In the genomic region with DNA sequence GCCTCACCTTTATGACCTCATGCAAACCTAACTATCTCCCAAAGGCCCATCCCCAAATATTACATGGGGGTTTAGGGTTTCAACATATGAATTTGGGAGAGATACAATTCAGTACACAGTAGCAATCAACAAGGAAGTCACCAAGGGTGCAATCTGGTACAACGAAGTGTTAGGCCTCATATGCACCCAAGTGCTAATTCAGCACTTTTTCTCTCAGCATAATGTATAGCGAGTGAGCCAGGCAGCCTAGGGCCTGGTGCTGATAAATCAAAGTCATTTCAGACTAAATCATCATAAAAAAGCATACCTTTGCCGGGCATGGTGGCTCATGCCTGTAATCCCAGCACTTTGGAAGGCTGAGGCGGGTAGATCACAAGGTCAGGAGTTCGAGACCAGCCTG, we compare ENCODE assay signal across 20 cellular contexts. TPM values are rescaled to one million over a fixed set of nuclear protein-coding genes. Genes with fewer than 3 reads are reported as not detected.
DNase-seq lines count a peak whose midpoint lies in the region; ATAC-seq, FAIRE-seq and TF ChIP-seq lines count a peak whose summit lies in the region.
"Had no signal": no experiment of that assay in that cellular context is flagged by ENCODE, and none has a peak within 500 bp of the region (broad histone marks: within the 10 kb centered on the region; RNA-seq: fewer than 3 reads in every experiment).

No MANE protein-coding gene starts in this region.

- no peak overlapping the region for H3K4me2 ChIP-seq in A549
- no peak overlapping the region for H3K4me2 ChIP-seq in IMR-90 (ENCODE audit: low read depth, low read length)
- H3K4me2 ChIP-seq in H1 (ENCODE audit: insufficient read depth in 1 of 2, low read depth in 2 of 2, low read length in 2 of 2): no peak overlapping the region
- H3K4me2 ChIP-seq: BLaER1 treated with 17β-estradiol and CSF1 and Interleukin-3, amounts not matched to agents 10 nM and 100 nM had no signal

- no peak overlapping the region for H2AK9ac ChIP-seq in IMR-90 (replicated peaks; ENCODE audit: low read depth, low read length, poor library complexity)

- no peaks in the 10 kb centered on the region for H3K23me2 ChIP-seq in H1 (ENCODE audit: low read depth, low read length)

- H3K79me2 ChIP-seq in H1 (ENCODE audit: control insufficient read depth in 1 of 2, insufficient read depth in 2 of 2, low read length in 2 of 2): no peaks in the 10 kb centered on the region

- no peak overlapping the region for H3K27ac ChIP-seq in A549
- no peak overlapping the region for H3K27ac ChIP-seq in IMR-90 (ENCODE audit: insufficient read depth, low read length)
- H3K27ac ChIP-seq in H1 (ENCODE audit: low read depth, low read length): no peak overlapping the region
- H3K27ac ChIP-seq: BLaER1 treated with 17β-estradiol and CSF1 and Interleukin-3, amounts not matched to agents 10 nM and 100 nM; C4-2B had no signal

- POLR2A ChIA-PET in A549 (lab: Yijun Ruan, JAX) (no interaction called here), IMR-90 (lab: Charles Lee; ENCODE audit: unreplicated experiment) (interaction anchor here (0.5 kb wide), 1 partner anchor 8 kb away, joined by 4 read pairs; no protein-coding TSS in a partner anchor), H1 (lab: Charles Lee; ENCODE audit: partially characterized antibody) (no interaction called here)

- 41% methylated on average over 5 of the region's 5 CpGs for WGBS in A549 (ENCODE audit: missing lambda C conversion rate)
- WGBS in IMR-90 (ENCODE audit: extremely low coverage in 2 of 2, insufficient read length in 1 of 2), 2 experiments: no CpG with 5 or more reads among the region's 5 CpGs
- WGBS in H1 (ENCODE audit: extremely low coverage in 1 of 2, insufficient coverage in 1 of 2, insufficient read length in 1 of 2, insufficient replicate concordance in 2 of 2, low coverage in 1 of 2, low lambda C conversion rate in 2 of 2, missing lambda C conversion rate in 1 of 2), 2 experiments: 98% methylated on average over 5 of the region's 5 CpGs; no CpG with 5 or more reads in 1 of the 2 experiments

- H3K36me3 ChIP-seq in IMR-90 (ENCODE audit: control insufficient read depth, insufficient read depth, low read length) (no peaks in the 10 kb centered on the region), H1 (ENCODE audit: control insufficient read depth in 2 of 4, insufficient read depth in 4 of 4, low read length in 3 of 4) (no peaks in the 10 kb centered on the region)
- H3K36me3 ChIP-seq: BLaER1 treated with 17β-estradiol and CSF1 and Interleukin-3, amounts not matched to agents 10 nM and 100 nM had no signal

- H3K23ac ChIP-seq in IMR-90 (ENCODE audit: low read depth, low read length): no peak overlapping the region
- H3K23ac ChIP-seq in H1 (ENCODE audit: insufficient read length): no peak overlapping the region

- H3K9ac ChIP-seq in IMR-90 (ENCODE audit: low read depth, low read length) (no peak overlapping the region), H1 (replicated peaks in 1 of 4; ENCODE audit: extremely low read depth in 1 of 4, low read depth in 3 of 4, low read length in 3 of 4) (no peak overlapping the region)
- H3K9ac ChIP-seq: BLaER1 treated with 17β-estradiol and CSF1 and Interleukin-3, amounts not matched to agents 10 nM and 100 nM had no signal

- H2BK20ac ChIP-seq in IMR-90 (ENCODE audit: low read depth, low read length) (no peak overlapping the region), H1 (ENCODE audit: low read length) (peak overlapping the region; percentile 40; the same call in 1 of the 2 replicates)

- H4K20me1 ChIP-seq in IMR-90 (ENCODE audit: insufficient read depth, low read length) (no peaks in the 10 kb centered on the region), H1 (replicated peaks in 1 of 2; ENCODE audit: control insufficient read depth in 1 of 2, insufficient read depth in 2 of 2, low read length in 2 of 2) (no peaks in the 10 kb centered on the region)
- H4K20me1 ChIP-seq: BLaER1 treated with 17β-estradiol and CSF1 and Interleukin-3, amounts not matched to agents 10 nM and 100 nM had no signal

- TF ChIP-seq CTCF in A549 (IDR thresholded peaks at IDR 0.05): no peak
- no peak for TF ChIP-seq CTCF in IMR-90 (conservative IDR thresholded peaks at IDR 0.05; ENCODE audit: low read depth, low read length)
- TF ChIP-seq CTCF in H1 (IDR thresholded peaks at IDR 0.05; ENCODE audit: control extremely low read depth in 1 of 3, insufficient read depth in 1 of 3, low read depth in 1 of 3, low read length in 3 of 3): no peak
- no peak for TF ChIP-seq CTCF in foreskin fibroblast (IDR thresholded peaks at IDR 0.05; ENCODE audit: low read depth, low read length)

- H3K4me3 ChIP-seq in A549 (no peak overlapping the region), IMR-90 (ENCODE audit: insufficient read depth, low read depth, low read length) (no peak overlapping the region), H1 (ENCODE audit: extremely low read depth in 1 of 4, insufficient read depth in 2 of 4, low read depth in 3 of 4, low read length in 4 of 4) (no peak overlapping the region), foreskin fibroblast (ENCODE audit: low read depth in 1 of 2, low read length in 2 of 2) (no peak overlapping the region)
- H3K4me3 ChIP-seq: BLaER1 treated with 17β-estradiol and CSF1 and Interleukin-3, amounts not matched to agents 10 nM and 100 nM had no signal

- ATAC-seq in A549 (no peak), IMR-90 (ENCODE audit: low read depth) (no peak), HG02763 (IDR thresholded peaks at IDR 0.05; ENCODE audit: unreplicated experiment) (no peak)
- ATAC-seq: CD8-positive, alpha-beta T cell had no signal

- H2BK15ac ChIP-seq in IMR-90 (ENCODE audit: low read depth, low read length) (no peak overlapping the region), H1 (ENCODE audit: low read length) (0 out of 2 replicates have a peak overlapping the region, but pooled peaks have one; percentile 54)

- H2AK5ac ChIP-seq in IMR-90 (ENCODE audit: low read depth, low read length) (no peak overlapping the region), H1 (ENCODE audit: low read depth, low read length) (no peak overlapping the region)

- H4K8ac ChIP-seq in IMR-90 (ENCODE audit: low read depth in 2 of 2, low read length in 2 of 2) (no peak overlapping the region), H1 (ENCODE audit: extremely low read depth, insufficient read depth, low read length) (no peak overlapping the region)

- H2BK5ac ChIP-seq in IMR-90 (ENCODE audit: low read depth, low read length, poor library complexity, severe bottlenecking) (no peak overlapping the region), H1 (ENCODE audit: low read depth, low read length) (no peak overlapping the region; the same call in 1 of the 2 replicates)

- no peak for TF ChIP-seq RAD21 in A549 (conservative IDR thresholded peaks at IDR 0.05 in 1 of 2, IDR thresholded peaks at IDR 0.05 in 1 of 2)
- no peak for TF ChIP-seq RAD21 in IMR-90 (IDR thresholded peaks at IDR 0.05; ENCODE audit: low read length)
- TF ChIP-seq RAD21 in H1 (IDR thresholded peaks at IDR 0.05 in 1 of 2, conservative IDR thresholded peaks at IDR 0.05 in 1 of 2; ENCODE audit: low read depth in 2 of 2, low read length in 2 of 2): no peak

- H4K91ac ChIP-seq in IMR-90 (ENCODE audit: insufficient read depth, low read depth, low read length): no peak overlapping the region
- H4K91ac ChIP-seq in H1 (replicated peaks; ENCODE audit: insufficient read length, low read length): peak overlapping the region; percentile 63

- no peak overlapping the region for H3K4ac ChIP-seq in IMR-90 (ENCODE audit: low read depth, low read length)
- H3K4ac ChIP-seq in H1 (replicated peaks; ENCODE audit: insufficient read length, low read depth, low read length): no peak overlapping the region

- no peak for FAIRE-seq in A549 (lab: Jason Lieb, UNC)
- no peak for FAIRE-seq in H1 (lab: Jason Lieb, UNC)
- FAIRE-seq: A204.1, D721Med, G401.6, GM12891, GM19239 had no signal

- H3K9me1 ChIP-seq in IMR-90 (ENCODE audit: insufficient read depth, low read length): no peaks in the 10 kb centered on the region

- H3K4me1 ChIP-seq in A549 (no peaks in the 10 kb centered on the region), IMR-90 (ENCODE audit: control insufficient read depth, insufficient read depth, low read length) (no peaks in the 10 kb centered on the region), H1 (replicated peaks in 1 of 4; ENCODE audit: control insufficient read depth in 3 of 4, insufficient read depth in 4 of 4, low read length in 3 of 4) (peaks cover 7 to 19% (median 9%) of the 10 kb centered on the region in 4 experiments; a peak in 6 of 7 replicates)
- H3K4me1 ChIP-seq: Caco-2 had no signal

- dilution Hi-C loops in IMR-90 (cut with HindIII; ENCODE audit: low sequenced_read_pairs, unreplicated experiment): no loop called here

- H4K5ac ChIP-seq in IMR-90 (ENCODE audit: low read depth, low read length) (no peak overlapping the region), H1 (ENCODE audit: insufficient read length, low read depth, low read length) (no peak overlapping the region)

- in situ Hi-C loops in IMR-90 (cut with MboI; ENCODE audit: low sequenced_read_pairs): no loop called here

- no peak overlapping the region for H3K18ac ChIP-seq in IMR-90 (ENCODE audit: low read depth, low read length)
- no peak overlapping the region for H3K18ac ChIP-seq in H1 (ENCODE audit: extremely low read depth, low read length)

- H3K9me3 ChIP-seq in A549 (no peaks in the 10 kb centered on the region), IMR-90 (ENCODE audit: control insufficient read depth, insufficient read depth, low read length) (no peaks in the 10 kb centered on the region), H1 (ENCODE audit: insufficient read depth in 2 of 2, low read depth in 1 of 2, low read length in 1 of 2) (no peaks in the 10 kb centered on the region)
- H3K9me3 ChIP-seq: BLaER1 treated with 17β-estradiol and CSF1 and Interleukin-3, amounts not matched to agents 10 nM and 100 nM; Caco-2 had no signal

- intact Hi-C loops in IMR-90 (cut with micrococcal nuclease): no loop called here

- H3K14ac ChIP-seq in IMR-90 (replicated peaks; ENCODE audit: low read depth, low read length) (no peak overlapping the region), H1 (ENCODE audit: insufficient read length) (no peak overlapping the region)

- TF ChIP-seq POLR2A in A549 (IDR thresholded peaks at IDR 0.05; ENCODE audit: low read length): no peak
- no peak for TF ChIP-seq POLR2A in IMR-90 (IDR thresholded peaks at IDR 0.05; ENCODE audit: low read depth, low read length)
- TF ChIP-seq POLR2A in H1 (IDR thresholded peaks at IDR 0.05; ENCODE audit: control extremely low read depth in 1 of 2, low read depth in 2 of 2, low read length in 2 of 2): no peak

- H3K79me1 ChIP-seq in IMR-90 (ENCODE audit: low read depth in 1 of 2, low read length in 2 of 2) (no peaks in the 10 kb centered on the region), H1 (ENCODE audit: low read depth, low read length) (no peaks in the 10 kb centered on the region)

- no TSS peak for BruUV-seq in IMR-90 (replicated peaks; lab: Mats Ljungman, UMichigan)

- H3K56ac ChIP-seq in IMR-90 (ENCODE audit: extremely low read depth, insufficient read depth, low read length): no peak overlapping the region
- no peak overlapping the region for H3K56ac ChIP-seq in H1 (replicated peaks; ENCODE audit: insufficient read length, low read depth, low read length)

- H2BK120ac ChIP-seq in IMR-90 (ENCODE audit: low read depth, low read length) (no peak overlapping the region), H1 (replicated peaks; ENCODE audit: low read depth, low read length) (no peak overlapping the region)

- H2AFZ ChIP-seq in IMR-90 (replicated peaks; ENCODE audit: low read length, poor library complexity) (no peak overlapping the region), H1 (ENCODE audit: low read length) (no peak overlapping the region)

- no peak for DNase-seq in A549 (ENCODE audit: low read depth in 1 of 2, low spot score in 1 of 2)
- DNase-seq in IMR-90: no peak
- no peak for DNase-seq in H1 (ENCODE audit: low read depth in 1 of 2, low spot score in 2 of 2)
- no peak for DNase-seq in foreskin fibroblast
- DNase-seq: 8988T; AML-193; Caco-2; Calu3; CD4-positive, alpha-beta T cell; CD8-positive, alpha-beta T cell; DMS79 treated with DMSO at 0.1 percent for 48 hours; GF-D8 had no signal

- H3K27me3 ChIP-seq in IMR-90 (ENCODE audit: control insufficient read depth, insufficient read depth, low read length): peaks cover 12% of the 10 kb centered on the region; the same call in 1 of the 2 replicates
- H3K27me3 ChIP-seq in H1 (replicated peaks in 1 of 4; ENCODE audit: control insufficient read depth in 3 of 4, extremely low read depth in 1 of 4, insufficient read depth in 3 of 4, low read length in 3 of 4): no peaks in the 10 kb centered on the region
- H3K27me3 ChIP-seq: BLaER1 treated with 17β-estradiol and CSF1 and Interleukin-3, amounts not matched to agents 10 nM and 100 nM had no signal

- peak overlapping the region; percentile 12; the same call in 1 of the 2 replicates for H2BK12ac ChIP-seq in H1 (ENCODE audit: low read depth, low read length)

- TF ChIP-seq EP300 in A549 (IDR thresholded peaks at IDR 0.05) (no peak), H1 (IDR thresholded peaks at IDR 0.05; ENCODE audit: borderline replicate concordance in 1 of 2, low read depth in 2 of 2, low read length in 2 of 2) (no peak)

- CTCF ChIA-PET in A549 (lab: Yijun Ruan, JAX): no interaction called here
- CTCF ChIA-PET in IMR-90 (lab: Yijun Ruan, JAX): interaction anchor here (0.9 kb wide), 1 partner anchor 14 kb away, joined by 3 read pairs; no protein-coding TSS in a partner anchor
- CTCF ChIA-PET in H1 (lab: Charles Lee; ENCODE audit: partially characterized antibody): interaction anchor here (0.5 to 4.9 kb wide), 2 partner anchors 14 to 378 kb away, joined by 3 to 38 read pairs; no protein-coding TSS in a partner anchor

RNA-seq across cellular contexts. Expression of a gene that starts 11.7 kb away (rescaled TPM):
- 0.53 and 1.0 TPM in 2 replicates for polyA plus RNA-seq in A549 (2011; rRNA removed)
- polyA plus RNA-seq in A549 (2012; cell fraction: cytosol; rRNA removed): 0.09 and 0.23 TPM in 2 replicates
- 0.09 and 0.20 TPM in 2 replicates for polyA plus RNA-seq in A549 (2012; cell fraction: nucleus; rRNA removed)
- polyA plus RNA-seq in A549 (2017; fragmentation: RNase III; extraction: RNeasy Plus Mini Kit Qiagen cat#74134 plus additional on column Dnase treatment): 0.53 to 0.66 TPM (median 0.61 TPM) in 3 replicates
- polyA minus RNA-seq in A549 (2011; rRNA and poly(A)+ RNA removed): 0.19 and 2.7 TPM in 2 replicates
- total RNA-seq in IMR-90 (2012; rRNA removed): 8.6 and 15.0 TPM in 2 replicates
- 1.5 and 1.8 TPM in 2 replicates for polyA plus RNA-seq in IMR-90 (2012; rRNA removed)
- 0.28 and 0.75 TPM in 2 replicates for polyA plus RNA-seq in IMR-90 (2012; cell fraction: cytosol; rRNA removed)
- 1.1 and 9.5 TPM in 2 replicates for polyA plus RNA-seq in IMR-90 (2012; cell fraction: nucleus; rRNA removed; ENCODE audit: low replicate concordance)
- total RNA-seq in H1 (2021; fragmentation: NEBNext Ultra II Directional; extraction: Animal tissue kit (Norgen Biotek cat#: 25700)): 23.9 and 26.0 TPM in 2 replicates
- 1.2 and 3.2 TPM in 2 replicates for polyA plus RNA-seq in H1 (2011; rRNA removed)
- 5.0 TPM for polyA plus RNA-seq in H1 (2011; cell fraction: cytosol; rRNA removed)
- 3.0 TPM for polyA plus RNA-seq in H1 (2011; cell fraction: nucleus; rRNA removed)
- 5.2 to 9.6 TPM (median 6.9 TPM) in 4 replicates for polyA plus RNA-seq in H1 (2012, experiment 1 of 2)
- polyA plus RNA-seq in H1 (2012, experiment 2 of 2): 0.62 TPM
- 8.5 TPM for polyA plus RNA-seq in H1 (2013, experiment 1 of 2)
- polyA plus RNA-seq in H1 (2013, experiment 2 of 2): 8.2 TPM
- 23.4 and 24.2 TPM in 2 replicates for polyA minus RNA-seq in H1 (2011; rRNA and poly(A)+ RNA removed)
- polyA minus RNA-seq in H1 (2011; cell fraction: cytosol; rRNA and poly(A)+ RNA removed): 9.7 TPM
- 16.0 TPM for polyA minus RNA-seq in H1 (2011; cell fraction: nucleus; rRNA and poly(A)+ RNA removed)
